In genomic region chr20:46520976-46521579, GRCh38 we compare ENCODE assay signal across 10 cellular contexts. TPM values are rescaled to one million over a fixed set of nuclear protein-coding genes. Genes with fewer than 3 reads are reported as not detected.
DNase-seq lines count a peak whose midpoint lies in the region; ATAC-seq, FAIRE-seq and TF ChIP-seq lines count a peak whose summit lies in the region.
"Had no signal": no experiment of that assay in that cellular context is flagged by ENCODE, and none has a peak within 500 bp of the region (broad histone marks: within the 10 kb centered on the region; RNA-seq: fewer than 3 reads in every experiment).

No MANE protein-coding gene starts in this region.

- POLR2A ChIA-PET in T-cell (lab: Charles Lee), result no interaction called here
- POLR2A ChIA-PET in MCF 10A (lab: Yijun Ruan, JAX), result no interaction called here

- BruUV-seq in MCF 10A (replicated peaks; lab: Mats Ljungman, UMichigan), result no TSS peak

- H3K4me1 Mint-ChIP-seq in T-cell (no peaks in the 10 kb centered on the region), MCF 10A (ENCODE audit: insufficient read depth, unreplicated experiment) (no peaks in the 10 kb centered on the region)

- peaks cover 0 to 3% of the 10 kb centered on the region in 2 donors for H3K4me1 ChIP-seq in kidney (ENCODE audit: control insufficient read depth in 1 of 2, insufficient read depth in 1 of 2, low read depth in 1 of 2, low read length in 2 of 2)

- H3K9me3 Mint-ChIP-seq in T-cell (no peaks in the 10 kb centered on the region), MCF 10A (ENCODE audit: unreplicated experiment) (no peaks in the 10 kb centered on the region)

- intact Hi-C loops in MCF 10A (cut with micrococcal nuclease) (loop anchor here (1.0 kb wide), 3 partner anchors 160 to 227 kb away; no protein-coding TSS in a partner anchor), kidney (cut with DNase I) (loop anchor here (5.0 kb wide), 1 partner anchor 156 kb away; no protein-coding TSS in a partner anchor)

- ATAC-seq in T-cell (replicated peaks in 1 of 4), result peak in 3 of 4 experiments; percentile 42 to 60 (median 53)

- TF ChIP-seq CTCF in MCF 10A (IDR thresholded peaks at IDR 0.05; ENCODE audit: unreplicated experiment) (peak; percentile 84), kidney (IDR thresholded peaks at IDR 0.05; ENCODE audit: borderline replicate concordance, extremely low read depth, insufficient read depth) (peak; percentile 80)

- no peaks in the 10 kb centered on the region for H3K36me3 ChIP-seq in kidney (ENCODE audit: control insufficient read depth in 1 of 2, insufficient read depth in 2 of 2, low read length in 2 of 2)

- H3K27ac ChIP-seq in kidney (ENCODE audit: low read depth in 2 of 2, low read length in 2 of 2), result no peak overlapping the region

- H3K4me3 Mint-ChIP-seq in T-cell (no peak overlapping the region), MCF 10A (ENCODE audit: unreplicated experiment) (no peak overlapping the region)

- H3K27ac Mint-ChIP-seq in T-cell, result no peak overlapping the region
- H3K27ac Mint-ChIP-seq in MCF 10A (ENCODE audit: low read depth, unreplicated experiment), result no peak overlapping the region

- H3K4me3 ChIP-seq in kidney (ENCODE audit: low read length in 2 of 2), result no peak overlapping the region

- H3K36me3 Mint-ChIP-seq in T-cell (no peaks in the 10 kb centered on the region), MCF 10A (ENCODE audit: insufficient read depth, unreplicated experiment) (no peaks in the 10 kb centered on the region)

- DNase-seq in DMS153 (lab: John Stamatoyannopoulos, UW) (peak; percentile 29), DMS153 treated with DMSO at 0.1 percent for 48 hours (lab: John Stamatoyannopoulos, UW; ENCODE audit: unreplicated experiment) (no peak), NCI-H1105 treated with DMSO at 0.1 percent for 48 hours (lab: John Stamatoyannopoulos, UW) (peak; percentile 61), T-cell (peak in 25 of 34 experiments; percentile 4 to 34 (median 18)), MCF 10A (ENCODE audit: unreplicated experiment) (peak; percentile 61), kidney (no peak), GF-D8 (lab: John Stamatoyannopoulos, UW) (no peak)
- DNase-seq in stimulated activated CD4-positive, alpha-beta T cell treated with anti-CD3 and anti-CD28 coated beads, Interleukin-4, amount 100 ng/mL, for 4 hours, result peak; percentile 15 to 18

- no peak for FAIRE-seq in kidney (lab: Jason Lieb, UNC)
- FAIRE-seq: A204.1 had no signal

- no peak overlapping the region for H3K9ac ChIP-seq in kidney (ENCODE audit: low read length in 2 of 2)

- CTCF ChIA-PET in T-cell (lab: Charles Lee) (interaction anchor here in 1 of 2 donors (1.5 kb wide), 1 partner anchor 168 kb away, joined by 3 read pairs; the partner anchor contains the start of gene TP53RK), MCF 10A (lab: Yijun Ruan, JAX) (interaction anchor here (0.5 to 9.6 kb wide), 12 partner anchors 10 to 167 kb away, joined by 3 to 125 read pairs (median 4); no protein-coding TSS in a partner anchor)

- H3K27me3 Mint-ChIP-seq in T-cell (peaks cover 7 to 30% of the 10 kb centered on the region in 2 donors), MCF 10A (ENCODE audit: insufficient read depth, unreplicated experiment) (peaks cover 16% of the 10 kb centered on the region)

- no peaks in the 10 kb centered on the region for H3K9me3 ChIP-seq in kidney (ENCODE audit: control insufficient read depth in 1 of 2, low read length in 2 of 2)

RNA-seq across cellular contexts. Expression of gene ZNF334, which starts 7.7 kb away (rescaled TPM):
- under 1 TPM; 0.14 to 0.26 (median 0.23) TPM for total RNA-seq in T-cell
- not detected in 2 replicates for total RNA-seq in MCF 10A (2022)
- total RNA-seq in kidney, result 8.2 TPM
- polyA plus RNA-seq in kidney (ENCODE audit: insufficient read depth, low read depth, low replicate concordance), result 3.7 TPM

RNA-seq across cellular contexts. Expression of gene OCSTAMP, which starts 29.4 kb away (rescaled TPM):
- total RNA-seq in T-cell (not detected), MCF 10A (2022) (not detected in 2 replicates), kidney (not detected)
- not detected for polyA plus RNA-seq in kidney (ENCODE audit: insufficient read depth, low read depth, low replicate concordance)
- polyA plus RNA-seq: adipose tissue had no signal

Comparison
In these comparisons a context has a peak if more than half of its experiments do, and no peak if none do; other contexts are left out.
1. DNase-seq: peak in DMS153 (single experiment), NCI-H1105 treated with DMSO at 0.1 percent for 48 hours (single experiment), T-cell (25 of 34), MCF 10A (single experiment) and stimulated activated CD4-positive, alpha-beta T cell treated with anti-CD3 and anti-CD28 coated beads, Interleukin-4, amount 100 ng/mL, for 4 hours (2 of 2); none in DMS153 treated with DMSO at 0.1 percent for 48 hours (single experiment), kidney (single experiment) and GF-D8 (single experiment).